ENCODE assay signal across 21 cellular contexts in the genomic region with DNA sequence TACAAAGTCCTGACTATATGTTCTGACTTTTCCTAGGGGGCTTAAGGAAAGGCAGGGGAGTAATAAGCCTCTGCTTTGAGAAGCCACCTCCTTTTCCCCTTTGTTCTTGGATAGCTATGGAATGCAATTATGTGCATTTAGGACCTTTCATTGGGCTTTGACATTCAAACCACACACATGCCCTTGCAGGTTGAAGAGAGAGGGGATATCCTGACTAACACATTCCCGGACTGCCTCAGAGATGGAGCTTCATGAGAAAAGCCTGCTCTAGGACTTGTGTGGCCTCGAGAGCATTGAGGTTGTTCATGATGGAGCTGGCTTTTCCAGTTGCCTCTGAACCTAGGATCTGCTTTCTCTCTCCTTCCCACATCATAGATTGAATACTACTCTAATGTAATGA.
"Had no signal": no experiment of that assay in that cellular context is flagged by ENCODE, and none has a peak within 500 bp of the region (broad histone marks: within the 10 kb centered on the region; RNA-seq: fewer than 3 reads in every experiment).

No MANE protein-coding gene starts in this region.

- H3K36me3 Mint-ChIP-seq: immature natural killer cell; mesothelial cell of epicardium; natural killer cell treated with Interleukin-12 subunit alpha and Interleukin-12 subunit beta and Interleukin-15 and Interleukin-18, amount 100 ng/mL, for 72 hours; stimulated activated memory B cell treated with anti-CD40 and anti-IgM and Interleukin-4, amounts not matched to agents 10 μg/mL and 1 μg/mL and 100 μg/mL, for 72 hours had no signal

- H3K4me2 ChIP-seq: neural progenitor cell had no signal

- H3K9ac ChIP-seq: neural progenitor cell had no signal

- H3K4me3 ChIP-seq: coronary artery, gastroesophageal sphincter, neural progenitor cell, pancreas, tibial artery, upper lobe of left lung, uterus had no signal

- FAIRE-seq: endothelial cell of umbilical vein, pancreas had no signal

- H3K4me3 Mint-ChIP-seq: endodermal cell; immature natural killer cell; mesothelial cell of epicardium; natural killer cell treated with Interleukin-12 subunit alpha and Interleukin-12 subunit beta and Interleukin-15 and Interleukin-18, amount 100 ng/mL, for 72 hours; neural progenitor cell; stimulated activated memory B cell treated with anti-CD40 and anti-IgM and Interleukin-4, amounts not matched to agents 10 μg/mL and 1 μg/mL and 100 μg/mL, for 72 hours; stimulated activated naive CD8-positive, alpha-beta T cell treated with anti-CD3 and anti-CD28 coated beads, Interleukin-15, Interleukin-2, amounts not matched to agents 100 ng/mL and 50 ng/mL, for 24 hours had no signal

- H3K36me3 ChIP-seq: gastroesophageal sphincter, neural progenitor cell, pancreas, tibial artery, upper lobe of left lung, uterus had no signal

- ATAC-seq: gastroesophageal sphincter; pancreas; right cardiac atrium; stimulated activated memory B cell treated with anti-CD40 and anti-IgM and Interleukin-4, amounts not matched to agents 10 μg/mL and 1 μg/mL and 100 μg/mL, for 72 hours had no signal

- H2AFZ ChIP-seq: neural progenitor cell had no signal

- H3K27ac Mint-ChIP-seq: endodermal cell; immature natural killer cell; mesothelial cell of epicardium; natural killer cell treated with Interleukin-12 subunit alpha and Interleukin-12 subunit beta and Interleukin-15 and Interleukin-18, amount 100 ng/mL, for 72 hours; neural progenitor cell; progenitor cell of endocrine pancreas; stimulated activated memory B cell treated with anti-CD40 and anti-IgM and Interleukin-4, amounts not matched to agents 10 μg/mL and 1 μg/mL and 100 μg/mL, for 72 hours; stimulated activated naive CD8-positive, alpha-beta T cell treated with anti-CD3 and anti-CD28 coated beads, Interleukin-15, Interleukin-2, amounts not matched to agents 100 ng/mL and 50 ng/mL, for 24 hours had no signal

- DNase-seq: effector CD4-positive, alpha-beta T cell; endodermal cell; glutamatergic neuron; immature natural killer cell; kidney glomerular epithelial cell; pancreas; right cardiac atrium; stimulated activated CD4-positive, alpha-beta T cell treated with anti-CD3 and anti-CD28 coated beads, Interleukin-1b, Interleukin-23, amount 100 ng/mL, for 48 hours; stimulated activated CD4-positive, alpha-beta T cell treated with anti-CD3 and anti-CD28 coated beads, Interleukin-4, amount 100 ng/mL, for 24 hours; tibial artery; upper lobe of left lung; uterus had no signal

- H3K4me1 ChIP-seq: gastroesophageal sphincter, pancreas, tibial artery, uterus had no signal

- H3K4me1 Mint-ChIP-seq: endodermal cell; immature natural killer cell; stimulated activated memory B cell treated with anti-CD40 and anti-IgM and Interleukin-4, amounts not matched to agents 10 μg/mL and 1 μg/mL and 100 μg/mL, for 72 hours had no signal

- H3K27me3 Mint-ChIP-seq: stimulated activated memory B cell treated with anti-CD40 and anti-IgM and Interleukin-4, amounts not matched to agents 10 μg/mL and 1 μg/mL and 100 μg/mL, for 72 hours; stimulated activated naive CD8-positive, alpha-beta T cell treated with anti-CD3 and anti-CD28 coated beads, Interleukin-15, Interleukin-2, amounts not matched to agents 100 ng/mL and 50 ng/mL, for 24 hours had no signal

- H3K9me3 ChIP-seq: gastroesophageal sphincter, pancreas, tibial artery, upper lobe of left lung, uterus had no signal

- H3K9me3 Mint-ChIP-seq: endodermal cell; mesothelial cell of epicardium; natural killer cell treated with Interleukin-12 subunit alpha and Interleukin-12 subunit beta and Interleukin-15 and Interleukin-18, amount 100 ng/mL, for 72 hours; stimulated activated naive CD8-positive, alpha-beta T cell treated with anti-CD3 and anti-CD28 coated beads, Interleukin-15, Interleukin-2, amounts not matched to agents 100 ng/mL and 50 ng/mL, for 24 hours had no signal

- H3K27ac ChIP-seq: coronary artery, gastroesophageal sphincter, neural progenitor cell, pancreas, tibial artery, upper lobe of left lung, uterus had no signal

- H3K27me3 ChIP-seq: gastroesophageal sphincter, neural progenitor cell, pancreas, tibial artery, upper lobe of left lung, uterus had no signal
